1 cellular context compared by ENCODE assay signal in genomic region chr6:131400782-131401496, GRCh38.
TF ChIP-seq lines count a peak whose summit lies in the region.

No MANE protein-coding gene starts in this region.

TF ChIP-seq in WTC11, 78 proteins besides CTCF, POLR2A, EP300 and RAD21 (continued from another document):
- TF ChIP-seq ZNF425 (CRISPR knock-in tag; conservative IDR thresholded peaks at IDR 0.05) (no peak), IRF2 (CRISPR knock-in tag; IDR thresholded peaks at IDR 0.05; ENCODE audit: borderline replicate concordance, low read depth) (no peak)
